Comparison of ENCODE assay signal across 20 cellular contexts in the genomic region with DNA sequence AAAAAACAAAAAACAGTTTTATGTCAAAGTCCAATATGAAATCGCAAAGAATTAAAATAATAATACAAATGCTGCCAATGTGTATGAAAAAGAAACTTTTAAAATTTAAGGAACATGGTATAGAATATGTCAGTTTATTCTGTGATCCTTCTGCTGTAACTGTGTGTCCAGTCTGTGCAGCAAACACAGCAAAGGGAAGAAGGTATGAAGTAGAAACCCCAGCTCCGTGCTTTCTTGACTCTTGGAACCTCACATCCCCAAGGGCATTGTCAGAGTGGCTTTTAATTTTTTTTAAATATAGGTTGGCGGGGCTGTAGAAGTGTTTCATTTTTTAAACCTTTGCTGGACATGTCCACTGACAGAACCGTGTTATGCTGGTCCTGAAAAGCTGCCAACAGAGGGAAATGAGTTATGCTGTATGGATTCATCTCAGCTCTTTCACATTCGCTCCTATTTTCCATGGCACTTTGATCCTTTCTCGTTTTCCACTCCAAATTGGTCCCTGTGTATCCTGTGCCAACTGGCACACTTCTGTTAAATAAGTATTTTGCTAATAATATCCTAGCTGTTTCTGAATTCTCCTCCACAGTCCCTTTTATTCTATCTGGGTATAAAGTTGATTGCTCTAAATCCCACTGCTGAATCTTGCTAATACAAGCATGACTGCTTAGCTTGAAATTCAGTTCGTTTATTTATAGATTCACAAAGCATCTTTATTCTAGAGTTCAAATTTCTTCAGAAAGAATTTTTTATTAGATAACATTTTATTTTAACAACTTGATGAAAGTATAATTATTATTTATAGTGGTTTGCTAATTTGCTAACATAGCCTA.
DNase-seq lines count a peak whose midpoint lies in the region; ATAC-seq, FAIRE-seq and TF ChIP-seq lines count a peak whose summit lies in the region.
"Had no signal": no experiment of that assay in that cellular context is flagged by ENCODE, and none has a peak within 500 bp of the region (broad histone marks: within the 10 kb centered on the region; RNA-seq: fewer than 3 reads in every experiment).

No MANE protein-coding gene starts in this region.

- peak overlapping the region; percentile 66 for H3K4me2 ChIP-seq in osteoblast (ENCODE audit: insufficient read depth, low read length)

- no peak overlapping the region for H3K27ac ChIP-seq in left ventricle myocardium inferior (replicated peaks)
- peak overlapping the region; percentile 15 to 59 (median 27) for H3K27ac ChIP-seq in esophagus muscularis mucosa (replicated peaks in 1 of 4)
- no peak overlapping the region for H3K27ac ChIP-seq in osteoblast (ENCODE audit: low read depth, low read length)
- H3K27ac ChIP-seq in RWPE1: no peak overlapping the region

- no peaks in the 10 kb centered on the region for H3K9me3 ChIP-seq in left ventricle myocardium inferior (replicated peaks)
- H3K9me3 ChIP-seq in esophagus muscularis mucosa: no peaks in the 10 kb centered on the region
- H3K9me3 ChIP-seq in osteoblast (ENCODE audit: low read depth, low read length): no peaks in the 10 kb centered on the region
- H3K9me3 ChIP-seq: esophagus squamous epithelium had no signal

- TF ChIP-seq EP300 in esophagus muscularis mucosa (IDR thresholded peaks at IDR 0.05): no peak

- FAIRE-seq in urothelium cell line (lab: Jason Lieb, UNC): no peak
- FAIRE-seq: A204.1, GM19239, small intestine had no signal

- WGBS in esophagus muscularis mucosa: 23% methylated on average over 7 of the region's 7 CpGs

- no peaks in the 10 kb centered on the region for H4K20me1 ChIP-seq in osteoblast (ENCODE audit: insufficient read depth, low read length)

- POLR2A ChIA-PET in RWPE1 (lab: Yijun Ruan, JAX; ENCODE audit: low non-redundant PET): no interaction called here

- intact Hi-C loops in left ventricle myocardium inferior (cut with micrococcal nuclease): no loop called here
- intact Hi-C loops in left ventricle myocardium superior (cut with micrococcal nuclease): no loop called here
- intact Hi-C loops in esophagus muscularis mucosa (cut with DNase I): no loop called here

- H3K27me3 ChIP-seq in left ventricle myocardium inferior (ENCODE audit: low read depth) (no peaks in the 10 kb centered on the region), esophagus muscularis mucosa (no peaks in the 10 kb centered on the region), osteoblast (ENCODE audit: insufficient read depth, low read length) (no peaks in the 10 kb centered on the region)
- H3K27me3 ChIP-seq: esophagus squamous epithelium had no signal

- peak overlapping the region; percentile 61 for H2AFZ ChIP-seq in osteoblast (ENCODE audit: low read length)

- TF ChIP-seq CTCF in left ventricle myocardium inferior (IDR thresholded peaks at IDR 0.05; ENCODE audit: borderline replicate concordance): no peak
- TF ChIP-seq CTCF in esophagus muscularis mucosa (IDR thresholded peaks at IDR 0.05): no peak
- TF ChIP-seq CTCF in osteoblast (IDR thresholded peaks at IDR 0.05; ENCODE audit: extremely low read depth, low read depth, low read length): no peak
- no peak for TF ChIP-seq CTCF in RWPE1 (conservative IDR thresholded peaks at IDR 0.05; ENCODE audit: low read depth)

- peaks cover 7% of the 10 kb centered on the region for H3K4me1 ChIP-seq in left ventricle myocardium inferior
- peaks cover 0 to 21% (median 17%) of the 10 kb centered on the region in 4 donors for H3K4me1 ChIP-seq in esophagus muscularis mucosa
- H3K4me1 ChIP-seq in osteoblast (ENCODE audit: insufficient read depth, low read length): no peaks in the 10 kb centered on the region

- no peak for TF ChIP-seq POLR2A in esophagus muscularis mucosa (IDR thresholded peaks at IDR 0.05; ENCODE audit: low read depth)

- DNase-seq in left ventricle myocardium inferior: no peak
- DNase-seq in left ventricle myocardium superior: no peak
- no peak for DNase-seq in esophagus muscularis mucosa (ENCODE audit: extremely low spot score)
- no peak for DNase-seq in osteoblast (ENCODE audit: insufficient read length, low spot score, missing footprints)
- no peak for DNase-seq in stimulated activated naive CD4-positive, alpha-beta T cell treated with Interleukin-2 at 50 U/mL for 16 hours (lab: John Stamatoyannopoulos, UW)
- no peak for DNase-seq in RWPE1 (ENCODE audit: low spot score)
- DNase-seq in urothelium cell line (ENCODE audit: low spot score): no peak
- DNase-seq in D341Med (ENCODE audit: low spot score): no peak
- DNase-seq: activated CD4-positive, alpha-beta T cell treated with anti-CD3 and anti-CD28 coated beads for 4 hours; activated CD8-positive, alpha-beta memory T cell treated with anti-CD3 and anti-CD28 coated beads, Interleukin-2, amount 50 U/mL, for 4 hours; activated gamma-delta T cell; CD4-positive, CD25-positive, alpha-beta regulatory T cell; DMS79 treated with DMSO at 0.1 percent for 48 hours; esophagus squamous epithelium; Kasumi-1; left colon; small intestine had no signal

- H3K36me3 ChIP-seq in left ventricle myocardium inferior (no peaks in the 10 kb centered on the region), esophagus muscularis mucosa (no peaks in the 10 kb centered on the region), osteoblast (ENCODE audit: insufficient read depth, low read length) (no peaks in the 10 kb centered on the region)
- H3K36me3 ChIP-seq: esophagus squamous epithelium had no signal

- H3K79me2 ChIP-seq in osteoblast (ENCODE audit: insufficient read depth, low read length): no peaks in the 10 kb centered on the region

- peak overlapping the region; percentile 6 for H3K4me3 ChIP-seq in left ventricle myocardium inferior
- peak overlapping the region; percentile 11 to 29 (median 13) for H3K4me3 ChIP-seq in esophagus muscularis mucosa
- peak overlapping the region; percentile 21 for H3K4me3 ChIP-seq in osteoblast (ENCODE audit: insufficient read depth, low read length)

- CTCF ChIA-PET in RWPE1 (lab: Yijun Ruan, JAX): interaction anchor here (1.1 kb wide), 1 partner anchor 9 kb away, joined by 3 read pairs; no protein-coding TSS in a partner anchor

- no peak for ATAC-seq in left ventricle myocardium superior
- ATAC-seq: HCT116, left colon had no signal

Comparison
In these comparisons a context has a peak if more than half of its experiments do, and no peak if none do; other contexts are left out.
1. H3K27ac ChIP-seq: peak in esophagus muscularis mucosa (4 of 4); none in left ventricle myocardium inferior (single experiment), osteoblast (single experiment) and RWPE1 (single experiment).
2. Peak in every context shown above with its lines, with median percentiles within 50 percentile points of each other: H3K4me3 ChIP-seq.